ENCODE assay signal across 14 cellular contexts in genomic region chr2:46874236-46874929, GRCh38. TPM values are rescaled to one million over a fixed set of nuclear protein-coding genes. Genes with fewer than 3 reads are reported as not detected.
DNase-seq lines count a peak whose midpoint lies in the region; ATAC-seq, FAIRE-seq and TF ChIP-seq lines count a peak whose summit lies in the region.
"Had no signal": no experiment of that assay in that cellular context is flagged by ENCODE, and none has a peak within 500 bp of the region (broad histone marks: within the 10 kb centered on the region; RNA-seq: fewer than 3 reads in every experiment).

No MANE protein-coding gene starts in this region.

- H3K27ac ChIP-seq in GM23338 (ENCODE audit: low read depth) (no peak overlapping the region), SJSA1 (peak overlapping the region; percentile 3; the same call in 1 of the 2 replicates), kidney (ENCODE audit: low read depth in 2 of 2, low read length in 2 of 2) (peak overlapping the region; percentile 18 to 74), skeletal muscle tissue (ENCODE audit: low read depth, low read length) (peak overlapping the region; percentile 56)
- H3K27ac ChIP-seq: lower lobe of right lung, neural progenitor cell had no signal

- ATAC-seq in GM23338 (no peak), HG03045 (IDR thresholded peaks at IDR 0.05; ENCODE audit: unreplicated experiment) (no peak)

- H2AFZ ChIP-seq in GM23338 = 0 out of 2 replicates have a peak overlapping the region, but pooled peaks have one; percentile 38
- H2AFZ ChIP-seq: neural progenitor cell had no signal

- H3K27ac Mint-ChIP-seq in GM23338 = no peak overlapping the region
- H3K27ac Mint-ChIP-seq: activated T-cell treated with anti-CD3 and anti-CD28 coated beads, Interleukin-2, amount 50 U/mL, for 24 hours; CD4-positive, CD25-positive, alpha-beta regulatory T cell; neural progenitor cell; T-helper 1 cell treated with Interleukin-12 subunit alpha and Interleukin-12 subunit beta and Interleukin-4 antibody, amounts not matched to agents 30 μg/mL and 1 μg/mL, for 36 hours had no signal

- no peaks in the 10 kb centered on the region for H3K36me3 ChIP-seq in GM23338 (ENCODE audit: insufficient read depth)
- no peaks in the 10 kb centered on the region for H3K36me3 ChIP-seq in SJSA1
- H3K36me3 ChIP-seq in kidney (ENCODE audit: control insufficient read depth in 1 of 2, insufficient read depth in 2 of 2, low read length in 2 of 2) = no peaks in the 10 kb centered on the region
- no peaks in the 10 kb centered on the region for H3K36me3 ChIP-seq in skeletal muscle tissue (ENCODE audit: control insufficient read depth in 3 of 3, insufficient read depth in 3 of 3, low read length in 3 of 3)
- H3K36me3 ChIP-seq: lower lobe of right lung, neural progenitor cell had no signal

- FAIRE-seq in kidney (lab: Jason Lieb, UNC) = no peak
- FAIRE-seq: GM12891 had no signal

- 0 out of 2 replicates have a peak, but pooled peaks cover 8% of the 10 kb centered on the region for H3K9me2 ChIP-seq in GM23338 (ENCODE audit: insufficient read depth)

- H3K27me3 Mint-ChIP-seq in GM23338 (ENCODE audit: insufficient read depth, low read depth, poor library complexity) = peaks cover 3% of the 10 kb centered on the region

- 0 out of 3 replicates have a peak, but pooled peaks cover 6% of the 10 kb centered on the region for H3K4me1 Mint-ChIP-seq in GM23338
- H3K4me1 Mint-ChIP-seq: CD4-positive, CD25-positive, alpha-beta regulatory T cell had no signal

- H3K9ac ChIP-seq in kidney (ENCODE audit: low read length in 2 of 2) = no peak overlapping the region
- peak overlapping the region in 1 of 3 donors; percentile 4 for H3K9ac ChIP-seq in skeletal muscle tissue (ENCODE audit: low read depth in 1 of 3, low read length in 3 of 3)
- H3K9ac ChIP-seq: neural progenitor cell had no signal

- H3K36me3 Mint-ChIP-seq in GM23338 (ENCODE audit: low read depth) = no peaks in the 10 kb centered on the region; the same call in 2 of the 3 replicates
- H3K36me3 Mint-ChIP-seq: CD4-positive, CD25-positive, alpha-beta regulatory T cell; neural progenitor cell had no signal

- H3K79me2 ChIP-seq in GM23338 (replicated peaks; ENCODE audit: insufficient read depth) = no peaks in the 10 kb centered on the region

- TF ChIP-seq CTCF in GM23338 (conservative IDR thresholded peaks at IDR 0.05; ENCODE audit: low read depth in 2 of 2) = no peak
- TF ChIP-seq CTCF in kidney (IDR thresholded peaks at IDR 0.05; ENCODE audit: borderline replicate concordance, extremely low read depth, insufficient read depth) = no peak

- H3F3A ChIP-seq in GM23338 (replicated peaks; ENCODE audit: low read depth) = peaks cover 8% of the 10 kb centered on the region

- no peak overlapping the region for H3K4me3 Mint-ChIP-seq in GM23338
- H3K4me3 Mint-ChIP-seq: activated T-cell treated with anti-CD3 and anti-CD28 coated beads, Interleukin-2, amount 50 U/mL, for 24 hours; CD4-positive, CD25-positive, alpha-beta regulatory T cell; neural progenitor cell; T-helper 1 cell treated with Interleukin-12 subunit alpha and Interleukin-12 subunit beta and Interleukin-4 antibody, amounts not matched to agents 30 μg/mL and 1 μg/mL, for 36 hours had no signal

- H3K4me2 ChIP-seq in GM23338 = no peak overlapping the region
- H3K4me2 ChIP-seq: neural progenitor cell had no signal

- intact Hi-C loops in kidney (cut with DNase I) = no loop called here

- no peaks in the 10 kb centered on the region for H3K4me1 ChIP-seq in GM23338 (ENCODE audit: insufficient read depth)
- H3K4me1 ChIP-seq in SJSA1 (replicated peaks) = peaks cover 54% of the 10 kb centered on the region
- H3K4me1 ChIP-seq in kidney (ENCODE audit: control insufficient read depth in 1 of 2, insufficient read depth in 1 of 2, low read depth in 1 of 2, low read length in 2 of 2) = peaks cover 11 to 22% of the 10 kb centered on the region in 2 donors
- peaks cover 36 to 48% (median 46%) of the 10 kb centered on the region in 3 donors for H3K4me1 ChIP-seq in skeletal muscle tissue (ENCODE audit: control insufficient read depth in 3 of 3, insufficient read depth in 3 of 3, low read length in 3 of 3)
- H3K4me1 ChIP-seq: neural progenitor cell had no signal

- H3K27me3 ChIP-seq in GM23338 (ENCODE audit: insufficient read depth) (no peaks in the 10 kb centered on the region), SJSA1 (replicated peaks) (no peaks in the 10 kb centered on the region), skeletal muscle tissue (ENCODE audit: control insufficient read depth in 3 of 3, insufficient read depth in 3 of 3, low read length in 3 of 3) (no peaks in the 10 kb centered on the region)
- H3K27me3 ChIP-seq: neural progenitor cell had no signal

- no peaks in the 10 kb centered on the region; the same call in 2 of the 3 replicates for H3K9me3 Mint-ChIP-seq in GM23338
- H3K9me3 Mint-ChIP-seq: activated T-cell treated with anti-CD3 and anti-CD28 coated beads, Interleukin-2, amount 50 U/mL, for 24 hours; neural progenitor cell; T-helper 1 cell treated with Interleukin-12 subunit alpha and Interleukin-12 subunit beta and Interleukin-4 antibody, amounts not matched to agents 30 μg/mL and 1 μg/mL, for 36 hours had no signal

- DNase-seq in GM23338 (ENCODE audit: low spot score) = no peak
- DNase-seq in SJSA1 (ENCODE audit: low read depth in 1 of 2, low spot score in 2 of 2) = no peak
- DNase-seq in kidney = peak; percentile 53
- DNase-seq in activated CD4-positive, CD25-positive, alpha-beta regulatory T cell treated with anti-CD3 and anti-CD28 coated beads, Interleukin-2, amount 50 U/mL, for 72 hours = no peak
- DNase-seq in T1000 (lab: John Stamatoyannopoulos, UW) = no peak
- DNase-seq: CD4-positive, CD25-positive, alpha-beta regulatory T cell; lower lobe of right lung; NCI-H187 treated with DMSO at 0.1 percent for 48 hours had no signal

- no peak overlapping the region for H3K4me3 ChIP-seq in GM23338
- no peak overlapping the region for H3K4me3 ChIP-seq in SJSA1
- no peak overlapping the region for H3K4me3 ChIP-seq in kidney (ENCODE audit: low read length in 2 of 2)
- H3K4me3 ChIP-seq in skeletal muscle tissue (ENCODE audit: low read length in 3 of 3) = peak overlapping the region in 1 of 3 donors; percentile 19
- H3K4me3 ChIP-seq: lower lobe of right lung, neural progenitor cell had no signal

- H3K9me3 ChIP-seq in SJSA1 (replicated peaks) = no peaks in the 10 kb centered on the region
- no peaks in the 10 kb centered on the region for H3K9me3 ChIP-seq in kidney (ENCODE audit: control insufficient read depth in 1 of 2, low read length in 2 of 2)
- no peaks in the 10 kb centered on the region for H3K9me3 ChIP-seq in skeletal muscle tissue (ENCODE audit: control insufficient read depth in 3 of 3, low read length in 3 of 3)
- H3K9me3 ChIP-seq: lower lobe of right lung had no signal

- no peaks in the 10 kb centered on the region for H4K20me1 ChIP-seq in GM23338 (replicated peaks; ENCODE audit: insufficient read depth)

TF ChIP-seq in GM23338, 12 proteins besides CTCF, POLR2A, EP300 and RAD21 (continues in another document):
- TF ChIP-seq EZH2 (IDR thresholded peaks at IDR 0.05; ENCODE audit: low read depth, unreplicated experiment) (no peak), NANOG (IDR thresholded peaks at IDR 0.05; ENCODE audit: borderline replicate concordance) (no peak), POLR2AphosphoS5 (IDR thresholded peaks at IDR 0.05; ENCODE audit: low read depth) (no peak), REST (IDR thresholded peaks at IDR 0.05; ENCODE audit: unreplicated experiment) (no peak), JUNB (IDR thresholded peaks at IDR 0.05; ENCODE audit: unreplicated experiment) (no peak), CREB1 (CRISPR knock-in tag; IDR thresholded peaks at IDR 0.05; ENCODE audit: low read depth) (no peak), ZNF331 (CRISPR knock-in tag; IDR thresholded peaks at IDR 0.05; ENCODE audit: low read depth) (no peak), STAT1 (IDR thresholded peaks at IDR 0.05; ENCODE audit: unreplicated experiment) (no peak), ZNF114 (CRISPR knock-in tag; IDR thresholded peaks at IDR 0.05) (no peak), ETS1 (IDR thresholded peaks at IDR 0.05) (no peak)

RNA-seq across cellular contexts. Expression of gene MCFD2, which starts 41.2 kb away (rescaled TPM):
- total RNA-seq in GM23338 (2014; rRNA removed; shearing (Covaris generic)) = 55.1 and 62.0 TPM in 2 replicates
- polyA plus RNA-seq in GM23338 (2016; fragmentation: Nextera tagmentation; extraction: Ambion mirVana) (91.9 and 97.5 TPM in 2 replicates), kidney (ENCODE audit: insufficient read depth, low read depth, low replicate concordance) (42.2 TPM)
- total RNA-seq in SJSA1 (2014; rRNA removed; shearing (Covaris generic)) = 95.7 and 97.6 TPM in 2 replicates
- total RNA-seq in kidney (86.6 TPM), skeletal muscle tissue (36.0 TPM)
